Comparison of ENCODE assay signal across 23 cellular contexts in genomic region chr10:43569681-43570080, GRCh38.
"Had no signal": no experiment of that assay in that cellular context is flagged by ENCODE, and none has a peak within 500 bp of the region (broad histone marks: within the 10 kb centered on the region; RNA-seq: fewer than 3 reads in every experiment).

No MANE protein-coding gene starts in this region.

- H3K9me3 ChIP-seq: gastrocnemius medialis, psoas muscle, sigmoid colon, testis, tibial artery had no signal

- H3K27me3 ChIP-seq: dorsolateral prefrontal cortex, gastrocnemius medialis, sigmoid colon, testis, tibial artery had no signal

- H3K27ac ChIP-seq: dorsolateral prefrontal cortex, epithelial cell of prostate, gastrocnemius medialis, psoas muscle, sigmoid colon, testis, tibial artery had no signal

- H3K4me3 ChIP-seq: dorsolateral prefrontal cortex, gastrocnemius medialis, psoas muscle, sigmoid colon, testis, tibial artery had no signal

- DNase-seq: dorsolateral prefrontal cortex; effector CD8-positive, alpha-beta T cell; endodermal cell; foreskin fibroblast; gastrocnemius medialis; head of caudate nucleus; kidney; naive thymus-derived CD8-positive, alpha-beta T cell; nephron progenitor cell; nucleus accumbens; psoas muscle; right cardiac atrium; sigmoid colon; stimulated activated CD4-positive, alpha-beta T cell treated with anti-CD3 and anti-CD28 coated beads, Interleukin-2, amount 100 ng/mL, for 24 hours; stimulated activated CD4-positive, alpha-beta T cell treated with anti-CD3 and anti-CD28 coated beads, Interleukin-4, amount 100 ng/mL, for 24 hours; stimulated activated naive CD8-positive, alpha-beta T cell treated with anti-CD3 and anti-CD28 coated beads, Interleukin-15, Interleukin-2, amounts not matched to agents 100 U/mL and 50 U/mL, for 24 hours; substantia nigra; testis; tibial artery had no signal

- ATAC-seq: esophagus mucosa; gastrocnemius medialis; left lobe of liver; naive thymus-derived CD8-positive, alpha-beta T cell; psoas muscle; right cardiac atrium; stimulated activated memory B cell treated with anti-CD40 and anti-IgM and Interleukin-4, amounts not matched to agents 10 μg/mL and 1 μg/mL and 100 μg/mL, for 72 hours; stimulated activated naive CD8-positive, alpha-beta T cell treated with anti-CD3 and anti-CD28 coated beads, Interleukin-15, Interleukin-2, amounts not matched to agents 100 U/mL and 50 U/mL, for 24 hours had no signal

- H3K4me1 ChIP-seq: psoas muscle, testis had no signal
